ENCODE assay signal across 12 cellular contexts in the genomic region with DNA sequence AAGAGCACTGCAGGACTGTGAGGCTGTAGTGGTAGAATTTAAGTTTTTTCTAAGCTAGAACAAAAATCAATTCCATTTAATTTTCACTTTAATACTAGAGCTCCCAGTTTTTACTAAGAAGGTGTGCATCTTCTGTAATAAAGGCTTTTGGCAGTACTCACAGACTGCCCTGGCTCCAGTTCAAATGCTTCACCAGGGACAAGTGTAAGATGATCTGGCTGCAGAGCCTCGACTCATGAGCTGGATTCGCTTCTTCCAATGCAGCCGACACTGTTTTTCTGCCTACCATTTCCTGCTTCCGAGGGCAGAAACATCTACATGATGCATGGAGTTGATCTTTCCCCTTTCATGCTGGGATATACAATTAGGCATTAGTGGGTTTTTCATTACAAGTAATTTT.
A peak's percentile ranks its signal among the peaks of the same experiment; 100 is the strongest.
DNase-seq lines count a peak whose midpoint lies in the region; ATAC-seq, FAIRE-seq and TF ChIP-seq lines count a peak whose summit lies in the region.
"Had no signal": no experiment of that assay in that cellular context is flagged by ENCODE, and none has a peak within 500 bp of the region (broad histone marks: within the 10 kb centered on the region; RNA-seq: fewer than 3 reads in every experiment).

No MANE protein-coding gene starts in this region.

- no peaks in the 10 kb centered on the region for H3K4me1 Mint-ChIP-seq in activated naive CD4-positive, alpha-beta T cell treated with anti-CD3 and anti-CD28 coated beads for 36 hours (ENCODE audit: low read depth)

- H3K4me3 ChIP-seq in astrocyte of the cerebellum (ENCODE audit: low read depth, low read length) = no peak overlapping the region
- H3K4me3 ChIP-seq: HAP-1 had no signal

- intact Hi-C loops in activated naive CD4-positive, alpha-beta T cell treated with anti-CD3 and anti-CD28 coated beads for 36 hours (cut with micrococcal nuclease) = loop anchor here (10.0 kb wide), 1 partner anchor 544 kb away; no protein-coding TSS in a partner anchor

- peak; percentile 85 for DNase-seq in DMS153 (lab: John Stamatoyannopoulos, UW)
- DNase-seq in NCI-H1694 (lab: John Stamatoyannopoulos, UW) = peak; percentile 64
- peak; percentile 81 for DNase-seq in astrocyte of the cerebellum (ENCODE audit: low read depth)
- DNase-seq in myocyte (ENCODE audit: low read depth) = peak; percentile 81
- no peak for DNase-seq in activated naive CD4-positive, alpha-beta T cell treated with anti-CD3 and anti-CD28 coated beads for 36 hours
- no peak for DNase-seq in ecto neural progenitor cell (ENCODE audit: low spot score)
- no peak for DNase-seq in GM19239 (ENCODE audit: insufficient read length, low spot score)
- DNase-seq: activated CD8-positive, alpha-beta memory T cell treated with anti-CD3 and anti-CD28 coated beads for 24 hours; NCI-H526 had no signal

- H3K27ac Mint-ChIP-seq in activated naive CD4-positive, alpha-beta T cell treated with anti-CD3 and anti-CD28 coated beads for 36 hours = no peak overlapping the region

- no peaks in the 10 kb centered on the region for H3K9me3 Mint-ChIP-seq in activated naive CD4-positive, alpha-beta T cell treated with anti-CD3 and anti-CD28 coated beads for 36 hours

- peaks cover 47% of the 10 kb centered on the region for H3K36me3 Mint-ChIP-seq in activated naive CD4-positive, alpha-beta T cell treated with anti-CD3 and anti-CD28 coated beads for 36 hours (ENCODE audit: low read depth)

- CTCF ChIA-PET in activated naive CD4-positive, alpha-beta T cell treated with anti-CD3 and anti-CD28 coated beads for 36 hours (lab: Charles Lee) = interaction anchor here (2.0 kb wide), 1 partner anchor 251 kb away, joined by 7 read pairs; no protein-coding TSS in a partner anchor

- no peak for TF ChIP-seq CTCF in astrocyte of the cerebellum (IDR thresholded peaks at IDR 0.05; ENCODE audit: low read depth, low read length, missing control alignments)

- no peak overlapping the region for H3K4me3 Mint-ChIP-seq in activated naive CD4-positive, alpha-beta T cell treated with anti-CD3 and anti-CD28 coated beads for 36 hours

- no peak for FAIRE-seq in GM19239 (lab: Jason Lieb, UNC)
- FAIRE-seq: frontal cortex had no signal

- in situ Hi-C loops in astrocyte of the cerebellum (cut with HindIII; ENCODE audit: low sequenced_read_pairs) = no loop called here

- no peak for ATAC-seq in GM19023 (IDR thresholded peaks at IDR 0.05; ENCODE audit: unreplicated experiment)

- H3K27me3 Mint-ChIP-seq in activated naive CD4-positive, alpha-beta T cell treated with anti-CD3 and anti-CD28 coated beads for 36 hours (ENCODE audit: low read depth) = no peaks in the 10 kb centered on the region

Comparison
In these comparisons a context has a peak if more than half of its experiments do, and no peak if none do; other contexts are left out.
1. DNase-seq: peak in DMS153 (single experiment), NCI-H1694 (single experiment), astrocyte of the cerebellum (single experiment) and myocyte (single experiment); none in activated naive CD4-positive, alpha-beta T cell treated with anti-CD3 and anti-CD28 coated beads for 36 hours (single experiment), ecto neural progenitor cell (single experiment) and GM19239 (single experiment).